ENCODE assay signal across 15 cellular contexts in the genomic region with DNA sequence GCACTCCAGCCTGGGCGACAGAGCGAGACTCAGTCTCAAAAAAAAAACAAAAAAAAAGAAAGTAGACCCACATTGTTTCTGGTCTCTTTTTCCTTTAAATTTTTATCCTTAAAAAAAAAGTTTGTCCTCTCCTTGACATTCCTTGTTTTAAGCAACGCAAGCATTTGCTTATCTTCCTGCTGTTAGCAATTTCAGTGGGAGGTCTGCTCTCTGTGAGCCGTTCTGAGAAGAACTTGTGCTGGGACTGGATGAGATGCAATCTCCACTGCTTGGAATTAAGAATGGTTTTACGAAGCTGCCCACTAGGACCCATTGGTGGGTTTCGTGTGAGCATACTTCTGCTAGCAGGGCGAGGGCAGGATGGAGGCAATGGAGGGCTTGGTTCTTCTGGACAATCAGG.
"Had no signal": no experiment of that assay in that cellular context is flagged by ENCODE, and none has a peak within 500 bp of the region (broad histone marks: within the 10 kb centered on the region; RNA-seq: fewer than 3 reads in every experiment).

No MANE protein-coding gene starts in this region.

- H3K27me3 ChIP-seq: uterus had no signal

- H3K36me3 ChIP-seq: left lung, uterus had no signal

- H3K4me3 ChIP-seq: left lung, uterus had no signal

- H3K9me3 ChIP-seq: left lung, uterus had no signal

- ATAC-seq: sciatic nerve had no signal

- H3K27ac ChIP-seq: epithelial cell of prostate had no signal

- DNase-seq: activated CD4-positive, alpha-beta T cell treated with anti-CD3 and anti-CD28 coated beads, Interleukin-2, amount 50 U/mL, for 4 hours; activated CD4-positive, CD25-positive, alpha-beta regulatory T cell treated with anti-CD3 and anti-CD28 coated beads, Interleukin-2, amount 50 U/mL, for 72 hours; activated naive CD4-positive, alpha-beta T cell; activated naive CD8-positive, alpha-beta T cell treated with anti-CD3 and anti-CD28 coated beads, Interleukin-2, amount 10 ng/mL, durations not matched to agents 7 days and 5 days; activated T-cell treated with anti-CD3 and anti-CD28 coated beads for 4 hours; aorta; hippocampal formation; left lung; nephron progenitor cell; occipital lobe; stimulated activated CD4-positive, alpha-beta T cell treated with anti-CD3 and anti-CD28 coated beads, Interleukin-12 subunit alpha, Interleukin-12 subunit beta, amount 100 ng/mL, for 4 hours; stimulated activated CD4-positive, alpha-beta T cell treated with anti-CD3 and anti-CD28 coated beads, Interleukin-2, amount 100 ng/mL, for 24 hours; uterus had no signal
